Comparison of ENCODE assay signal across 20 cellular contexts in the genomic region with DNA sequence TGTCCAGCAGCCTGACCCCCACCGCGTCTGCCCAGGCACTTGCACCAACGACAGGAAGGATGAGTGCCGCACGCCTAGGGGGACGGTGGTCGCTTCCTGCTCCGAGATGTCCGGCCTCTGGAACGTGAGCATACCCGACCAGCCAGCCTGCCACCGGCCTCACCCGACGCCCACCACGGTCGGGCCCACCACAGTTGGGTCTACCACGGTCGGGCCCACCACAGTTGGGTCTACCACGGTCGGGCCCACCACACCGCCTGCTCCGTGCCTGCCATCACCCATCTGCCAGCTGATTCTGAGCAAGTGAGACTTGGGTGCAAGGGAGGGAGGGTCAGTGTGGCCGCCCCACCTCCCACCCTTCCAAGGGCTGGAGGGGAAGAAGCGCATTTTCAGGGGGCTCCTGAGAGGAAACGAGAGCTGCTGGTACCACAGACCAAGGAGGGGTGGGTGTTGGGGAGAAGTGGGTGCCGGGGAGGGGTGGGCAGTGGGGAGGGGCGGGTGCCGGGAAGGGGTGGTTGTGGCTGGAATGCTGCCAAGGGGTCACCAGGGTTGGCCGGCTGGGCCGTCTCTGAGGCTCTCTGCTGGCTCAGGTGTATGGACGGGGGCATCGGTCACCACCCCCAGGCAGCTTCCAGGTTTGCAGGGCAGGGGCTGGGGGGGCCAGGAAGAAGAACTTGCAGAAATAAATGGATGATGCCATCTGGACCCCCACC. TPM values are rescaled to one million over a fixed set of nuclear protein-coding genes. Genes with fewer than 3 reads are reported as not detected.
DNase-seq lines count a peak whose midpoint lies in the region; ATAC-seq and TF ChIP-seq lines count a peak whose summit lies in the region.
"Had no signal": no experiment of that assay in that cellular context is flagged by ENCODE, and none has a peak within 500 bp of the region (broad histone marks: within the 10 kb centered on the region; RNA-seq: fewer than 3 reads in every experiment).

No MANE protein-coding gene starts in this region.

- no peak overlapping the region for H3K4me3 Mint-ChIP-seq in chondrocyte (ENCODE audit: unreplicated experiment)
- H3K4me3 Mint-ChIP-seq: activated T-helper 17 cell treated with anti-CD3 and anti-CD28 coated beads, Interleukin-2, amount 50 U/mL, for 72 hours; CD4-positive, CD25-positive, alpha-beta regulatory T cell; dendritic cell treated with granulocyte-macrophage colony-stimulating factor and Interleukin-4, amounts not matched to agents 40 ng/mL and 50 ng/mL, for 4 days; naive B cell had no signal

- peak; percentile 62 for DNase-seq in cardiac septum (ENCODE audit: low spot score)
- no peak for DNase-seq in heart right ventricle
- peak; percentile 88 for DNase-seq in chondrocyte (ENCODE audit: low spot score)
- DNase-seq in mesenteric fat pad (ENCODE audit: low spot score), result peak; percentile 77
- peak; percentile 52 for DNase-seq in upper lobe of right lung
- DNase-seq in GM19238 (ENCODE audit: insufficient read length, low spot score), result no peak
- no peak for DNase-seq in esophagus muscularis mucosa (ENCODE audit: extremely low spot score)
- DNase-seq: CD4-positive, CD25-positive, alpha-beta regulatory T cell; foreskin fibroblast; mesenchymal stem cell; naive B cell; substantia nigra had no signal

- ATAC-seq in heart right ventricle (no peak), upper lobe of right lung (no peak)
- ATAC-seq: activated T-helper 17 cell treated with anti-CD3 and anti-CD28 coated beads, Interleukin-2, amount 50 U/mL, for 72 hours had no signal

- H3K27me3 ChIP-seq in heart right ventricle (peaks cover 0 to 61% (median 42%) of the 10 kb centered on the region in 7 donors), upper lobe of right lung (peaks cover 45% of the 10 kb centered on the region), esophagus muscularis mucosa (peaks cover 0 to 92% (median 25%) of the 10 kb centered on the region in 4 donors)

- intact Hi-C loops in cardiac septum (cut with DNase I), result no loop called here
- intact Hi-C loops in heart right ventricle (cut with DNase I), result no loop called here
- intact Hi-C loops in upper lobe of right lung (cut with DNase I), result no loop called here
- intact Hi-C loops in esophagus muscularis mucosa (cut with DNase I), result no loop called here

- no peak for TF ChIP-seq POLR2A in esophagus muscularis mucosa (IDR thresholded peaks at IDR 0.05; ENCODE audit: low read depth)

- H3K36me3 ChIP-seq in heart right ventricle, result no peaks in the 10 kb centered on the region
- H3K36me3 ChIP-seq in upper lobe of right lung, result no peaks in the 10 kb centered on the region
- no peaks in the 10 kb centered on the region for H3K36me3 ChIP-seq in esophagus muscularis mucosa

- TF ChIP-seq EP300 in esophagus muscularis mucosa (IDR thresholded peaks at IDR 0.05), result no peak

- H3K4me1 ChIP-seq in heart right ventricle, result no peaks in the 10 kb centered on the region
- H3K4me1 ChIP-seq in upper lobe of right lung, result no peaks in the 10 kb centered on the region
- H3K4me1 ChIP-seq in esophagus muscularis mucosa, result no peaks in the 10 kb centered on the region

- H3K27me3 Mint-ChIP-seq in chondrocyte (ENCODE audit: low read depth), result no peaks in the 10 kb centered on the region
- H3K27me3 Mint-ChIP-seq: CD4-positive, CD25-positive, alpha-beta regulatory T cell; dendritic cell treated with granulocyte-macrophage colony-stimulating factor and Interleukin-4, amounts not matched to agents 40 ng/mL and 50 ng/mL, for 4 days; IgD-negative memory B cell had no signal

- H3K27ac ChIP-seq in heart right ventricle (no peak overlapping the region), upper lobe of right lung (no peak overlapping the region), esophagus muscularis mucosa (replicated peaks in 1 of 4) (no peak overlapping the region)
- H3K27ac ChIP-seq: epithelial cell of prostate, skin epidermis had no signal

- H3K4me3 ChIP-seq in heart right ventricle, result no peak overlapping the region
- no peak overlapping the region for H3K4me3 ChIP-seq in upper lobe of right lung
- H3K4me3 ChIP-seq in esophagus muscularis mucosa, result no peak overlapping the region
- H3K4me3 ChIP-seq: skin epidermis had no signal

- TF ChIP-seq CTCF in heart right ventricle (IDR thresholded peaks at IDR 0.05) (no peak), chondrocyte (IDR thresholded peaks at IDR 0.05) (no peak), upper lobe of right lung (IDR thresholded peaks at IDR 0.05) (no peak), esophagus muscularis mucosa (IDR thresholded peaks at IDR 0.05) (no peak)

- no peak overlapping the region for H3K27ac Mint-ChIP-seq in chondrocyte (ENCODE audit: unreplicated experiment)
- H3K27ac Mint-ChIP-seq: activated T-helper 17 cell treated with anti-CD3 and anti-CD28 coated beads, Interleukin-2, amount 50 U/mL, for 72 hours; CD4-positive, CD25-positive, alpha-beta regulatory T cell; dendritic cell treated with granulocyte-macrophage colony-stimulating factor and Interleukin-4, amounts not matched to agents 40 ng/mL and 50 ng/mL, for 4 days; IgD-negative memory B cell; naive B cell had no signal

- no peaks in the 10 kb centered on the region for H3K9me3 Mint-ChIP-seq in chondrocyte (ENCODE audit: low read depth)
- H3K9me3 Mint-ChIP-seq: activated T-helper 17 cell treated with anti-CD3 and anti-CD28 coated beads, Interleukin-2, amount 50 U/mL, for 72 hours; dendritic cell treated with granulocyte-macrophage colony-stimulating factor and Interleukin-4, amounts not matched to agents 40 ng/mL and 50 ng/mL, for 4 days; IgD-negative memory B cell had no signal

- no peaks in the 10 kb centered on the region for H3K4me1 Mint-ChIP-seq in chondrocyte (ENCODE audit: low read depth)
- H3K4me1 Mint-ChIP-seq: activated T-helper 17 cell treated with anti-CD3 and anti-CD28 coated beads, Interleukin-2, amount 50 U/mL, for 72 hours; CD4-positive, CD25-positive, alpha-beta regulatory T cell; IgD-negative memory B cell; naive B cell had no signal

- 85 to 89% methylated on average over 32 of the region's 32 CpGs for WGBS in heart right ventricle, 2 donors
- WGBS in esophagus muscularis mucosa, result 87% methylated on average over 19 of the region's 32 CpGs

- H3K36me3 Mint-ChIP-seq in chondrocyte (ENCODE audit: low read depth), result no peaks in the 10 kb centered on the region
- H3K36me3 Mint-ChIP-seq: CD4-positive, CD25-positive, alpha-beta regulatory T cell; IgD-negative memory B cell; naive B cell had no signal

- no peaks in the 10 kb centered on the region for H3K9me3 ChIP-seq in heart right ventricle
- H3K9me3 ChIP-seq in upper lobe of right lung, result no peaks in the 10 kb centered on the region
- no peaks in the 10 kb centered on the region for H3K9me3 ChIP-seq in esophagus muscularis mucosa

RNA-seq across cellular contexts. Expression of a gene that starts 27.7 kb away (rescaled TPM):
- not detected for total RNA-seq in cardiac septum
- total RNA-seq in heart right ventricle, result not detected
- polyA plus RNA-seq in heart right ventricle, result not detected
- not detected in 3 replicates for total RNA-seq in chondrocyte
- not detected for total RNA-seq in mesenteric fat pad
- 1.2 TPM for total RNA-seq in upper lobe of right lung
- total RNA-seq in esophagus muscularis mucosa, result under 1 TPM in 3 of 4 donors, not detected in 1; under 0.01 to 0.45 (median 0.06) TPM
- total RNA-seq: activated T-helper 17 cell treated with anti-CD3 and anti-CD28 coated beads, Interleukin-2, amount 50 U/mL, for 72 hours; bronchial epithelial cell; CD4-positive, CD25-positive, alpha-beta regulatory T cell; M059J had no signal
- polyA plus RNA-seq: CD4-positive, CD25-positive, alpha-beta regulatory T cell; IgD-negative memory B cell had no signal

RNA-seq across cellular contexts. Expression of a gene that starts 37.4 kb away (rescaled TPM):
- total RNA-seq in cardiac septum, result not detected
- total RNA-seq in heart right ventricle, result not detected
- polyA plus RNA-seq in heart right ventricle, result not detected
- total RNA-seq in chondrocyte, result not detected in 3 replicates
- not detected for total RNA-seq in mesenteric fat pad
- total RNA-seq in upper lobe of right lung, result not detected
- under 1 TPM in 3 of 4 donors, not detected in 1; under 0.01 TPM for total RNA-seq in esophagus muscularis mucosa
- total RNA-seq: activated T-helper 17 cell treated with anti-CD3 and anti-CD28 coated beads, Interleukin-2, amount 50 U/mL, for 72 hours; CD4-positive, CD25-positive, alpha-beta regulatory T cell; M059J; NCI-H460 had no signal
- polyA plus RNA-seq: CD4-positive, CD25-positive, alpha-beta regulatory T cell; IgD-negative memory B cell had no signal

Comparison
In these comparisons a context has a peak if more than half of its experiments do, and no peak if none do; other contexts are left out.
1. DNase-seq: peak in cardiac septum (single experiment), chondrocyte (single experiment), mesenteric fat pad (single experiment) and upper lobe of right lung (single experiment); none in heart right ventricle (0 of 2), GM19238 (single experiment) and esophagus muscularis mucosa (single experiment).